In the genomic region with DNA sequence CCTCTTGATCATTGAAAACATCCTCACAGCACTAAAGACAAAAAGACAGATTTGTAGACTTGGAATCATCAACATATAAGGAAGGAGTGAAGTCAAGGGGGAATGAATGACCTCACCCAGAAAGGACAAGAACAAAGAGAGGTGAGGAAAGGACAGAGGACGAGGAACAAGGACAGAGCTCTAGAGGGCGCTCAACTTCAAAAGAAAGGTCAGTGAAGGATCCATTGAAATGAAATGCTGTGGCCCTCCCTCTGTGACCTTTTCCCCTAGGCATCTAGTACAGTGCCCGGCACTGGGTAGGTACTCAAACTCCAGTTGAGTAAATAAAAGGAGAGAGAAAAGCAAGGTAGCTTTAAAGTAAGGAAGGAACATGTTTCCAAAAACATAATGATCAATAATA, we compare ENCODE assay signal across 8 cellular contexts.
DNase-seq lines count a peak whose midpoint lies in the region; ATAC-seq, FAIRE-seq and TF ChIP-seq lines count a peak whose summit lies in the region.

No MANE protein-coding gene starts in this region.

- ATAC-seq in stimulated activated effector memory CD8-positive, alpha-beta T cell treated with anti-CD3 and anti-CD28 coated beads, Interleukin-12 subunit alpha, Interleukin-12 subunit beta, amount 100 ng/mL, for 72 hours = peak; percentile 79

- H3K36me3 ChIP-seq in tibial artery = no peaks in the 10 kb centered on the region

- peaks cover 36% of the 10 kb centered on the region for H3K36me3 Mint-ChIP-seq in stimulated activated effector memory CD8-positive, alpha-beta T cell treated with anti-CD3 and anti-CD28 coated beads, Interleukin-12 subunit alpha, Interleukin-12 subunit beta, amount 100 ng/mL, for 72 hours

- intact Hi-C loops in tibial artery (cut with DNase I; ENCODE audit: low total_unique reads) = no loop called here

- peaks cover 4% of the 10 kb centered on the region for H3K9me3 Mint-ChIP-seq in stimulated activated effector memory CD8-positive, alpha-beta T cell treated with anti-CD3 and anti-CD28 coated beads, Interleukin-12 subunit alpha, Interleukin-12 subunit beta, amount 100 ng/mL, for 72 hours

- FAIRE-seq in GM18507 (lab: Jason Lieb, UNC) = peak; percentile 78

- H3K27ac ChIP-seq in 22Rv1 (no peak overlapping the region), tibial artery (no peak overlapping the region)

- no peaks in the 10 kb centered on the region for H3K4me1 ChIP-seq in tibial artery

- H3K27me3 ChIP-seq in tibial artery = no peaks in the 10 kb centered on the region

- no peaks in the 10 kb centered on the region for H3K9me3 ChIP-seq in tibial artery

- H3K4me3 ChIP-seq in tibial artery = no peak overlapping the region

- H3K27ac Mint-ChIP-seq in stimulated activated effector memory CD8-positive, alpha-beta T cell treated with anti-CD3 and anti-CD28 coated beads, Interleukin-12 subunit alpha, Interleukin-12 subunit beta, amount 100 ng/mL, for 72 hours = peak overlapping the region; percentile 43

- DNase-seq in GM18507 (ENCODE audit: extremely low spot score, insufficient read length, low read depth) (no peak), NCI-H226 (peak; percentile 43), cerebellar cortex (ENCODE audit: low spot score) (peak; percentile 22), HPDE6-E6E7 (ENCODE audit: extremely low spot score) (no peak), 8988T (no peak), tibial artery (no peak)
- DNase-seq in stimulated activated effector memory CD8-positive, alpha-beta T cell treated with anti-CD3 and anti-CD28 coated beads, Interleukin-12 subunit alpha, Interleukin-12 subunit beta, amount 100 ng/mL, for 72 hours (ENCODE audit: low spot score in 2 of 2) = peak in 1 of 2 donors; percentile 69

- peak; percentile 38 for TF ChIP-seq CTCF in 22Rv1 (IDR thresholded peaks at IDR 0.05)
- no peak for TF ChIP-seq CTCF in tibial artery (IDR thresholded peaks at IDR 0.05)

- H3K4me1 Mint-ChIP-seq in stimulated activated effector memory CD8-positive, alpha-beta T cell treated with anti-CD3 and anti-CD28 coated beads, Interleukin-12 subunit alpha, Interleukin-12 subunit beta, amount 100 ng/mL, for 72 hours = peaks cover 52% of the 10 kb centered on the region

- peak overlapping the region; percentile 72 for H3K4me3 Mint-ChIP-seq in stimulated activated effector memory CD8-positive, alpha-beta T cell treated with anti-CD3 and anti-CD28 coated beads, Interleukin-12 subunit alpha, Interleukin-12 subunit beta, amount 100 ng/mL, for 72 hours

Comparison
In these comparisons a context has a peak if more than half of its experiments do, and no peak if none do; other contexts are left out.
1. DNase-seq: peak in NCI-H226 (single experiment) and cerebellar cortex (single experiment); none in GM18507 (single experiment), HPDE6-E6E7 (single experiment), 8988T (single experiment) and tibial artery (0 of 2).